Comparison of ENCODE assay signal across 19 cellular contexts in genomic region chr10:128421731-128422130, GRCh38.
A peak's percentile ranks its signal among the peaks of the same experiment; 100 is the strongest.
DNase-seq lines count a peak whose midpoint lies in the region; ATAC-seq and TF ChIP-seq lines count a peak whose summit lies in the region.
"Had no signal": no experiment of that assay in that cellular context is flagged by ENCODE, and none has a peak within 500 bp of the region (broad histone marks: within the 10 kb centered on the region; RNA-seq: fewer than 3 reads in every experiment).

No MANE protein-coding gene starts in this region.

- ATAC-seq in heart left ventricle (no peak), left lobe of liver (peak; percentile 31), GM18517 (IDR thresholded peaks at IDR 0.05; ENCODE audit: unreplicated experiment) (no peak)
- ATAC-seq: CD8-positive, alpha-beta T cell; GM12878; GM23338; HCT116 had no signal

- H2BK5ac ChIP-seq in trophoblast cell (ENCODE audit: low read depth, low read length, poor library complexity) = no peak overlapping the region

- no peaks in the 10 kb centered on the region for H3K4me1 ChIP-seq in right atrium auricular region
- no peaks in the 10 kb centered on the region for H3K4me1 ChIP-seq in heart left ventricle
- H3K4me1 ChIP-seq in trophoblast cell (ENCODE audit: control insufficient read depth in 1 of 2, insufficient read depth in 2 of 2, low read length in 2 of 2) = peaks cover 3 to 6% of the 10 kb centered on the region in 2 experiments
- H3K4me1 ChIP-seq: BLaER1 had no signal

- H3K18ac ChIP-seq in trophoblast cell (ENCODE audit: low read length) = no peak overlapping the region

- intact Hi-C loops in heart left ventricle (cut with DNase I) = no loop called here

- TF ChIP-seq POLR2A in heart left ventricle (IDR thresholded peaks at IDR 0.05) = no peak

- no peak overlapping the region for H2BK12ac ChIP-seq in trophoblast cell (ENCODE audit: low read length)

- H3K9me3 ChIP-seq in right atrium auricular region = no peaks in the 10 kb centered on the region
- H3K9me3 ChIP-seq in heart left ventricle = no peaks in the 10 kb centered on the region
- peaks cover 3% of the 10 kb centered on the region for H3K9me3 ChIP-seq in trophoblast cell (ENCODE audit: insufficient read depth, low read depth, low read length)
- H3K9me3 ChIP-seq: BLaER1 had no signal

- 33 to 44% (median 35%) methylated on average over 4 of the region's 4 CpGs for WGBS in heart left ventricle, 4 donors
- no CpG with 5 or more reads among the region's 4 CpGs for WGBS in trophoblast cell (ENCODE audit: extremely low coverage, insufficient coverage, insufficient read length)

- H2AK5ac ChIP-seq in trophoblast cell (ENCODE audit: low read length) = no peak overlapping the region

- no peak overlapping the region for H3K4me2 ChIP-seq in trophoblast cell (ENCODE audit: low read length)
- H3K4me2 ChIP-seq: BLaER1, GM23338 had no signal

- DNase-seq in right atrium auricular region (ENCODE audit: low spot score) (peak; percentile 44), heart left ventricle (no peak), left lobe of liver (ENCODE audit: low spot score) (no peak), trophoblast cell (peak; percentile 66 to 79), COLO829 (ENCODE audit: low spot score) (no peak)
- DNase-seq: CD4-positive, CD25-positive, alpha-beta regulatory T cell; CD8-positive, alpha-beta T cell; DMS 273 treated with DMSO at 0.1 percent for 48 hours; DMS79; EL; GDM1; H9 had no signal

- no peaks in the 10 kb centered on the region for H3K36me3 ChIP-seq in right atrium auricular region
- H3K36me3 ChIP-seq in heart left ventricle = no peaks in the 10 kb centered on the region
- no peaks in the 10 kb centered on the region for H3K36me3 ChIP-seq in trophoblast cell (ENCODE audit: control insufficient read depth in 1 of 2, insufficient read depth in 2 of 2, low read length in 2 of 2)
- H3K36me3 ChIP-seq: BLaER1 had no signal

- H3K79me1 ChIP-seq in trophoblast cell (ENCODE audit: low read length) = no peaks in the 10 kb centered on the region

- H3K23ac ChIP-seq in trophoblast cell (ENCODE audit: low read length) = no peak overlapping the region

- H3K27me3 ChIP-seq in right atrium auricular region (no peaks in the 10 kb centered on the region), heart left ventricle (peaks cover 0 to 25% (median 0%) of the 10 kb centered on the region in 9 donors), trophoblast cell (ENCODE audit: insufficient read depth, low read length) (no peaks in the 10 kb centered on the region)
- H3K27me3 ChIP-seq: BLaER1 had no signal

- H3K79me2 ChIP-seq in trophoblast cell (ENCODE audit: control insufficient read depth, insufficient read depth, low read length, poor library complexity) = no peaks in the 10 kb centered on the region

- H3K9ac ChIP-seq in trophoblast cell (ENCODE audit: low read length) = no peak overlapping the region
- H3K9ac ChIP-seq: BLaER1 had no signal

- H3K4me3 ChIP-seq in right atrium auricular region (no peak overlapping the region), heart left ventricle (no peak overlapping the region), trophoblast cell (ENCODE audit: low read depth, low read length) (no peak overlapping the region)
- H3K4me3 ChIP-seq: BLaER1, GM12878, GM23338 had no signal

- no peak for TF ChIP-seq CTCF in right atrium auricular region (IDR thresholded peaks at IDR 0.05)
- no peak for TF ChIP-seq CTCF in heart left ventricle (IDR thresholded peaks at IDR 0.05)

- no peak overlapping the region for H3K27ac ChIP-seq in right atrium auricular region
- H3K27ac ChIP-seq in heart left ventricle = no peak overlapping the region
- H3K27ac ChIP-seq in trophoblast cell (ENCODE audit: low read depth, low read length) = no peak overlapping the region
- H3K27ac ChIP-seq: 22Rv1, BLaER1, C4-2B had no signal

- no peak overlapping the region for H2AFZ ChIP-seq in trophoblast cell (ENCODE audit: insufficient read depth, low read length, poor library complexity)
- H2AFZ ChIP-seq: GM23338 had no signal

- H3K4ac ChIP-seq in trophoblast cell (ENCODE audit: low read depth, low read length) = no peak overlapping the region

- no peak overlapping the region for H4K91ac ChIP-seq in trophoblast cell (ENCODE audit: low read depth, low read length)

- no peak overlapping the region for H3K14ac ChIP-seq in trophoblast cell (ENCODE audit: low read length)

- H2BK120ac ChIP-seq in trophoblast cell (ENCODE audit: insufficient read depth, low read length, poor library complexity) = no peak overlapping the region

- no peak overlapping the region for H4K12ac ChIP-seq in trophoblast cell (ENCODE audit: low read depth, low read length)

- no peak overlapping the region for H4K8ac ChIP-seq in trophoblast cell (ENCODE audit: low read depth, low read length)

Comparison
In these comparisons a context has a peak if more than half of its experiments do, and no peak if none do; other contexts are left out.
1. DNase-seq: peak in right atrium auricular region (single experiment) and trophoblast cell (2 of 2); none in heart left ventricle (0 of 5), left lobe of liver (single experiment) and COLO829 (single experiment).